Comparison of ENCODE assay signal across 8 cellular contexts in genomic region chr10:72274730-72275350, GRCh38. TPM values are rescaled to one million over a fixed set of nuclear protein-coding genes. Genes with fewer than 3 reads are reported as not detected.
DNase-seq lines count a peak whose midpoint lies in the region; ATAC-seq and TF ChIP-seq lines count a peak whose summit lies in the region.

No MANE protein-coding gene starts in this region.

- no peak for DNase-seq in GM12864 (ENCODE audit: low read depth)
- DNase-seq in NCI-H1092 treated with DMSO at 0.1 percent for 48 hours (lab: John Stamatoyannopoulos, UW) = peak; percentile 46
- DNase-seq in activated CD8-positive, alpha-beta T cell treated with anti-CD3 and anti-CD28 coated beads for 36 hours = peak; percentile 79
- DNase-seq in effector memory CD8-positive, alpha-beta T cell = peak; percentile 64 to 69 (median 68)
- peak; percentile 93 for DNase-seq in mesenteric fat pad (ENCODE audit: low spot score)
- DNase-seq in stimulated activated naive CD8-positive, alpha-beta T cell treated with anti-CD3 and anti-CD28 coated beads, Interleukin-15, Interleukin-2, amounts not matched to agents 100 U/mL and 50 U/mL, for 24 hours = peak; percentile 80
- DNase-seq in T1000 (lab: John Stamatoyannopoulos, UW) = no peak

- ATAC-seq in activated CD8-positive, alpha-beta T cell treated with anti-CD3 and anti-CD28 coated beads for 36 hours = no peak
- peak; percentile 19 for ATAC-seq in effector memory CD8-positive, alpha-beta T cell (replicated peaks)
- peak; percentile 7 for ATAC-seq in stimulated activated naive CD8-positive, alpha-beta T cell treated with anti-CD3 and anti-CD28 coated beads, Interleukin-15, Interleukin-2, amounts not matched to agents 100 U/mL and 50 U/mL, for 24 hours
- ATAC-seq in HG03280 (IDR thresholded peaks at IDR 0.05; ENCODE audit: unreplicated experiment) = no peak

- H3K4me3 Mint-ChIP-seq in activated CD8-positive, alpha-beta T cell treated with anti-CD3 and anti-CD28 coated beads for 36 hours = peak overlapping the region; percentile 100
- H3K4me3 Mint-ChIP-seq in effector memory CD8-positive, alpha-beta T cell = peak overlapping the region; percentile 99 to 100

- CTCF ChIA-PET in activated CD8-positive, alpha-beta T cell treated with anti-CD3 and anti-CD28 coated beads for 36 hours (lab: Charles Lee) = interaction anchor here (0.7 to 11.4 kb wide), 32 partner anchors 8 to 226 kb away, joined by 3 to 164 read pairs (median 6); no protein-coding TSS in a partner anchor

- no peaks in the 10 kb centered on the region for H3K9me3 Mint-ChIP-seq in activated CD8-positive, alpha-beta T cell treated with anti-CD3 and anti-CD28 coated beads for 36 hours
- no peaks in the 10 kb centered on the region for H3K9me3 Mint-ChIP-seq in effector memory CD8-positive, alpha-beta T cell

- H3K27ac Mint-ChIP-seq in activated CD8-positive, alpha-beta T cell treated with anti-CD3 and anti-CD28 coated beads for 36 hours = peak overlapping the region; percentile 97
- H3K27ac Mint-ChIP-seq in effector memory CD8-positive, alpha-beta T cell = peak overlapping the region; percentile 93 to 98

- peak; percentile 86 for TF ChIP-seq CTCF in GM12864 (IDR thresholded peaks at IDR 0.05; ENCODE audit: low read depth, low read length, missing control alignments)
- TF ChIP-seq CTCF in activated CD8-positive, alpha-beta T cell treated with anti-CD3 and anti-CD28 coated beads for 36 hours (IDR thresholded peaks at IDR 0.05) = peak; percentile 60

- H3K27me3 Mint-ChIP-seq in activated CD8-positive, alpha-beta T cell treated with anti-CD3 and anti-CD28 coated beads for 36 hours = no peaks in the 10 kb centered on the region
- H3K27me3 Mint-ChIP-seq in effector memory CD8-positive, alpha-beta T cell = no peaks in the 10 kb centered on the region

- peaks cover 37% of the 10 kb centered on the region for H3K36me3 Mint-ChIP-seq in activated CD8-positive, alpha-beta T cell treated with anti-CD3 and anti-CD28 coated beads for 36 hours (ENCODE audit: low read depth)
- H3K36me3 Mint-ChIP-seq in effector memory CD8-positive, alpha-beta T cell (ENCODE audit: insufficient read depth) = peaks cover 40% of the 10 kb centered on the region

- intact Hi-C loops in activated CD8-positive, alpha-beta T cell treated with anti-CD3 and anti-CD28 coated beads for 36 hours (cut with micrococcal nuclease) = no loop called here

- POLR2A ChIA-PET in activated CD8-positive, alpha-beta T cell treated with anti-CD3 and anti-CD28 coated beads for 36 hours (lab: Charles Lee) = interaction anchor here (0.7 to 13.5 kb wide), 24 partner anchors 8 to 227 kb away, joined by 3 to 290 read pairs (median 8); partner anchors contain the start of genes ANAPC16 and ASCC1

- peak overlapping the region; percentile 97 for H3K4me3 ChIP-seq in GM12864 (ENCODE audit: low read depth, low read length)

- peaks cover 43% of the 10 kb centered on the region for H3K4me1 Mint-ChIP-seq in activated CD8-positive, alpha-beta T cell treated with anti-CD3 and anti-CD28 coated beads for 36 hours (ENCODE audit: low read depth)
- peaks cover 42 to 49% of the 10 kb centered on the region in 2 donors for H3K4me1 Mint-ChIP-seq in effector memory CD8-positive, alpha-beta T cell (ENCODE audit: low read depth in 2 of 2)

RNA-seq across cellular contexts. Expression of gene DDIT4, which starts 1.1 kb away (rescaled TPM):
- total RNA-seq in activated CD8-positive, alpha-beta T cell treated with anti-CD3 and anti-CD28 coated beads for 36 hours = 1,000 to 10,000 TPM; 1,071 to 1,096 TPM
- total RNA-seq in mesenteric fat pad = 236 TPM

RNA-seq across cellular contexts. Expression of gene ASCC1, which starts 58.8 kb away (rescaled TPM):
- total RNA-seq in activated CD8-positive, alpha-beta T cell treated with anti-CD3 and anti-CD28 coated beads for 36 hours = 10 to 100 TPM; 61.6 to 66.2 TPM
- total RNA-seq in mesenteric fat pad = 29.2 TPM

RNA-seq across cellular contexts. Expression of gene ANAPC16, which starts 59.0 kb away (rescaled TPM):
- total RNA-seq in activated CD8-positive, alpha-beta T cell treated with anti-CD3 and anti-CD28 coated beads for 36 hours = 100 to 1,000 TPM in 1 of 2 experiments, 10 to 100 TPM in 1; 94.6 to 101 TPM
- total RNA-seq in mesenteric fat pad = 80.9 TPM

Comparison
In these comparisons a context has a peak if more than half of its experiments do, and no peak if none do; other contexts are left out.
1. DNase-seq: peak in NCI-H1092 treated with DMSO at 0.1 percent for 48 hours (single experiment), activated CD8-positive, alpha-beta T cell treated with anti-CD3 and anti-CD28 coated beads for 36 hours (single experiment), effector memory CD8-positive, alpha-beta T cell (3 of 3), mesenteric fat pad (single experiment) and stimulated activated naive CD8-positive, alpha-beta T cell treated with anti-CD3 and anti-CD28 coated beads, Interleukin-15, Interleukin-2, amounts not matched to agents 100 U/mL and 50 U/mL, for 24 hours (single experiment); none in GM12864 (single experiment) and T1000 (single experiment).
2. ATAC-seq: peak in effector memory CD8-positive, alpha-beta T cell (single experiment) and stimulated activated naive CD8-positive, alpha-beta T cell treated with anti-CD3 and anti-CD28 coated beads, Interleukin-15, Interleukin-2, amounts not matched to agents 100 U/mL and 50 U/mL, for 24 hours (single experiment); none in activated CD8-positive, alpha-beta T cell treated with anti-CD3 and anti-CD28 coated beads for 36 hours (single experiment) and HG03280 (single experiment).